Comparison of ENCODE assay signal across 22 cellular contexts in the genomic region with DNA sequence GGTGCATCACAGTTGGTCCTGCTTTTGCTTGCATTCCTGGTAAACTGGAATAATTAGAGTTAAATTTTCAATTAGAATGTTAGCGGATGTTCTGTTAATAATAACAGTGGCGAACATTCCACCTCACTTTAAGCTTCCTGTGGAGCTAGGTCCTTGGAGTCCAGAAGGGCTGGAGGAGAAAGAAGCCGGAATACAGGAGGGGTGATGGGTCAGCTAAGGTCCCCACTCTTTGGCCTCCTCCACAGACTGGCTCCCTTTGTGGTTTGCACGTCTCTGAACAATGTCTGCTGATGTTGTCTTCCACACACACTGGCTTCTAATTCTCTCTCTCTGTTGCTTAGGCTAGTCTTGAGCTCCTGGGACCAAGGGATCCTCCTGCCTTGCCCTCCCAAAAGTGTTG. TPM values are rescaled to one million over a fixed set of nuclear protein-coding genes. Genes with fewer than 3 reads are reported as not detected.
DNase-seq lines count a peak whose midpoint lies in the region; ATAC-seq, FAIRE-seq and TF ChIP-seq lines count a peak whose summit lies in the region.
"Had no signal": no experiment of that assay in that cellular context is flagged by ENCODE, and none has a peak within 500 bp of the region (broad histone marks: within the 10 kb centered on the region; RNA-seq: fewer than 3 reads in every experiment).

No MANE protein-coding gene starts in this region.

- H3K4me1 Mint-ChIP-seq in activated T-helper 17 cell treated with anti-CD3 and anti-CD28 coated beads, Interleukin-2, amount 50 U/mL, for 72 hours = peaks cover 12% of the 10 kb centered on the region
- peaks cover 56% of the 10 kb centered on the region for H3K4me1 Mint-ChIP-seq in neural crest cell

- no peak for DNase-seq in left ventricle myocardium superior
- no peak for DNase-seq in Right ventricle myocardium superior
- no peak for DNase-seq in neural crest cell (ENCODE audit: low read depth, low spot score)
- no peak for DNase-seq in urothelium cell line (ENCODE audit: low spot score)
- no peak for DNase-seq in NCI-H82 treated with DMSO at 0.1 percent for 48 hours (lab: John Stamatoyannopoulos, UW; ENCODE audit: unreplicated experiment)
- DNase-seq: BE2C; CD4-positive, CD25-positive, alpha-beta regulatory T cell; DMS79 treated with DMSO at 0.1 percent for 48 hours; H9; HFFc6; KG1; NCI-H1092; NCI-H1436; NCI-H2029; NCI-H2227 treated with DMSO at 0.1 percent for 48 hours; NCI-H510A; NCI-H748 treated with DMSO at 0.1 percent for 48 hours; NK-92 treated with Interleukin-12 subunit alpha and Interleukin-12 subunit beta, amount 100 ng/mL, for 24 hours had no signal

- no peak overlapping the region for H3K4me3 Mint-ChIP-seq in activated T-helper 17 cell treated with anti-CD3 and anti-CD28 coated beads, Interleukin-2, amount 50 U/mL, for 72 hours
- no peak overlapping the region for H3K4me3 Mint-ChIP-seq in neural crest cell
- H3K4me3 Mint-ChIP-seq: CD4-positive, CD25-positive, alpha-beta regulatory T cell; HFFc6 had no signal

- H3K27me3 Mint-ChIP-seq in activated T-helper 17 cell treated with anti-CD3 and anti-CD28 coated beads, Interleukin-2, amount 50 U/mL, for 72 hours = peaks cover 7% of the 10 kb centered on the region
- no peaks in the 10 kb centered on the region for H3K27me3 Mint-ChIP-seq in neural crest cell (ENCODE audit: low read depth)

- no peaks in the 10 kb centered on the region for H3K9me3 Mint-ChIP-seq in activated T-helper 17 cell treated with anti-CD3 and anti-CD28 coated beads, Interleukin-2, amount 50 U/mL, for 72 hours
- H3K9me3 Mint-ChIP-seq in neural crest cell = no peaks in the 10 kb centered on the region
- H3K9me3 Mint-ChIP-seq: CD4-positive, CD25-positive, alpha-beta regulatory T cell; H9; HFFc6 had no signal

- peak; percentile 44 for FAIRE-seq in urothelium cell line (lab: Jason Lieb, UNC)
- FAIRE-seq: A204.1 had no signal

- no peaks in the 10 kb centered on the region for H3K36me3 Mint-ChIP-seq in activated T-helper 17 cell treated with anti-CD3 and anti-CD28 coated beads, Interleukin-2, amount 50 U/mL, for 72 hours (ENCODE audit: low read depth)
- no peaks in the 10 kb centered on the region for H3K36me3 Mint-ChIP-seq in neural crest cell (ENCODE audit: low read depth)
- H3K36me3 Mint-ChIP-seq: CD4-positive, CD25-positive, alpha-beta regulatory T cell had no signal

- intact Hi-C loops in left ventricle myocardium superior (cut with micrococcal nuclease) = no loop called here
- intact Hi-C loops in Right ventricle myocardium superior (cut with DNase I) = no loop called here

- peak; percentile 16 for ATAC-seq in left ventricle myocardium superior
- ATAC-seq in Right ventricle myocardium superior (ENCODE audit: poor library complexity) = no peak
- no peak for ATAC-seq in activated T-helper 17 cell treated with anti-CD3 and anti-CD28 coated beads, Interleukin-2, amount 50 U/mL, for 72 hours (replicated peaks)
- no peak for ATAC-seq in HG03432 (IDR thresholded peaks at IDR 0.05; ENCODE audit: unreplicated experiment)
- ATAC-seq: SK-N-SH treated with all-trans-retinoic acid at 6 μM for 48 hours had no signal

- TF ChIP-seq CTCF in neural crest cell (conservative IDR thresholded peaks at IDR 0.05) = no peak

- peak overlapping the region; percentile 41 for H3K27ac Mint-ChIP-seq in activated T-helper 17 cell treated with anti-CD3 and anti-CD28 coated beads, Interleukin-2, amount 50 U/mL, for 72 hours
- peak overlapping the region; percentile 78 for H3K27ac Mint-ChIP-seq in neural crest cell (ENCODE audit: unreplicated experiment)
- H3K27ac Mint-ChIP-seq: CD4-positive, CD25-positive, alpha-beta regulatory T cell; H9; HFFc6 had no signal

RNA-seq across cellular contexts. Expression of a gene that starts 35.0 kb away (rescaled TPM):
- total RNA-seq in left ventricle myocardium superior = 0.37 TPM
- total RNA-seq in Right ventricle myocardium superior = 0.24 TPM
- under 1 TPM; 0.56 to 0.61 TPM for total RNA-seq in activated T-helper 17 cell treated with anti-CD3 and anti-CD28 coated beads, Interleukin-2, amount 50 U/mL, for 72 hours
- total RNA-seq in neural crest cell = 55.0 and 59.6 TPM in 2 replicates
- total RNA-seq: CD4-positive, CD25-positive, alpha-beta regulatory T cell had no signal

Comparison
In these comparisons a context has a peak if more than half of its experiments do, and no peak if none do; other contexts are left out.
1. RNA of a gene that starts 35.0 kb away (total RNA-seq): 55.0 to 59.6 TPM in neural crest cell; 0.56 to 0.61 TPM in activated T-helper 17 cell treated with anti-CD3 and anti-CD28 coated beads, Interleukin-2, amount 50 U/mL, for 72 hours, 0.37 TPM in left ventricle myocardium superior (single experiment) and 0.24 TPM in Right ventricle myocardium superior (single experiment); every median in the first group is over 10 times any median in the second.